In genomic region chr5:166551384-166551783, GRCh38 we compare ENCODE assay signal across 7 cellular contexts.
"Had no signal": no experiment of that assay in that cellular context is flagged by ENCODE, and none has a peak within 500 bp of the region (broad histone marks: within the 10 kb centered on the region; RNA-seq: fewer than 3 reads in every experiment).

No MANE protein-coding gene starts in this region.

- H3K4me3 ChIP-seq: thoracic aorta had no signal

- H3K36me3 ChIP-seq: thoracic aorta had no signal

- H3K27ac ChIP-seq: epithelial cell of prostate, thoracic aorta had no signal

- DNase-seq: activated CD4-positive, CD25-positive, alpha-beta regulatory T cell treated with anti-CD3 and anti-CD28 coated beads, Interleukin-2, amount 50 U/mL, for 72 hours; activated naive CD4-positive, alpha-beta T cell treated with Interleukin-2 at 50 U/mL for 16 hours; stimulated activated CD4-positive, alpha-beta T cell treated with anti-CD3 and anti-CD28 coated beads, Interleukin-1b, Interleukin-23, amount 100 ng/mL, for 48 hours; stimulated activated naive CD8-positive, alpha-beta T cell treated with anti-CD3 and anti-CD28 coated beads, Interleukin-15, amount 100 ng/mL, for 72 hours; T-helper 9 cell had no signal
